ENCODE assay signal across 1 cellular context in genomic region chr14:23301288-23301968, GRCh38.
TF ChIP-seq lines count a peak whose summit lies in the region.

No MANE protein-coding gene starts in this region.

TF ChIP-seq in HEK293, 187 proteins besides CTCF, POLR2A, EP300 and RAD21 (continued from another document and continues in another):
- TF ChIP-seq, protein P1, sequence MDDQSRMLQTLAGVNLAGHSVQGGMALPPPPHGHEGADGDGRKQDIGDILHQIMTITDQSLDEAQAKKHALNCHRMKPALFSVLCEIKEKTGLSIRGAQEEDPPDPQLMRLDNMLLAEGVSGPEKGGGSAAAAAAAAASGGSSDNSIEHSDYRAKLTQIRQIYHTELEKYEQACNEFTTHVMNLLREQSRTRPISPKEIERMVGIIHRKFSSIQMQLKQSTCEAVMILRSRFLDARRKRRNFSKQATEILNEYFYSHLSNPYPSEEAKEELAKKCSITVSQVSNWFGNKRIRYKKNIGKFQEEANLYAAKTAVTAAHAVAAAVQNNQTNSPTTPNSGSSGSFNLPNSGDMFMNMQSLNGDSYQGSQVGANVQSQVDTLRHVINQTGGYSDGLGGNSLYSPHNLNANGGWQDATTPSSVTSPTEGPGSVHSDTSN (CRISPR knock-in tag; IDR thresholded peaks at IDR 0.05) = peak; percentile 75; the same call in 1 of the 2 replicates
- TF ChIP-seq ZNF335 (tag by site-specific recombination; conservative IDR thresholded peaks at IDR 0.05) (peak; percentile 92), INSM2 (tag by site-specific recombination; IDR thresholded peaks at IDR 0.05) (0 out of 2 replicates have a peak, but pooled peaks have one; percentile 37), ZNF184 (tag by site-specific recombination; IDR thresholded peaks at IDR 0.05) (peak; percentile 11; the same call in 1 of the 2 replicates), ZNF16 (tag by site-specific recombination; IDR thresholded peaks at IDR 0.05; ENCODE audit: low read depth) (no peak), ZNF747 (tag by site-specific recombination; IDR thresholded peaks at IDR 0.05) (no peak), ZNF391 (tag by site-specific recombination; IDR thresholded peaks at IDR 0.05; ENCODE audit: borderline replicate concordance, low read depth) (no peak), ZNF776 (tag by site-specific recombination; IDR thresholded peaks at IDR 0.05; ENCODE audit: borderline replicate concordance) (no peak), ZNF521 (tag by site-specific recombination; IDR thresholded peaks at IDR 0.05) (no peak), KLF7 (tag by site-specific recombination; IDR thresholded peaks at IDR 0.05; ENCODE audit: borderline replicate concordance) (no peak), ZNF341 (tag by site-specific recombination; IDR thresholded peaks at IDR 0.05; ENCODE audit: low read depth) (peak; percentile 58), ZNF112 (tag by site-specific recombination; IDR thresholded peaks at IDR 0.05) (no peak), HIC1 (tag by site-specific recombination; IDR thresholded peaks at IDR 0.05) (no peak), ZXDB (tag by site-specific recombination; IDR thresholded peaks at IDR 0.05) (peak; percentile 12; the same call in 1 of the 2 replicates), PRDM4 (tag by site-specific recombination; IDR thresholded peaks at IDR 0.05) (no peak), ZNF660 (tag by site-specific recombination; IDR thresholded peaks at IDR 0.05) (0 out of 2 replicates have a peak, but pooled peaks have one; percentile 87), GLI2 (tag by site-specific recombination; IDR thresholded peaks at IDR 0.05; ENCODE audit: borderline replicate concordance, low read depth) (no peak), ZNF140 (tag by site-specific recombination; IDR thresholded peaks at IDR 0.05) (no peak), ZNF677 (tag by site-specific recombination; IDR thresholded peaks at IDR 0.05) (no peak), ZFHX2 (tag by site-specific recombination; conservative IDR thresholded peaks at IDR 0.05) (peak; percentile 76), ZNF23 (tag by site-specific recombination; IDR thresholded peaks at IDR 0.05; ENCODE audit: borderline replicate concordance) (no peak), ZNF629 (tag by site-specific recombination; IDR thresholded peaks at IDR 0.05) (peak; percentile 58; the same call in 1 of the 2 replicates), ZNF394 (tag by site-specific recombination; IDR thresholded peaks at IDR 0.05; ENCODE audit: borderline replicate concordance) (peak; percentile 54; the same call in 1 of the 2 replicates), ZNF473 (tag by site-specific recombination; IDR thresholded peaks at IDR 0.05) (no peak), HOXC10 (CRISPR knock-in tag; IDR thresholded peaks at IDR 0.05) (no peak), ZNF529 (tag by site-specific recombination; IDR thresholded peaks at IDR 0.05; ENCODE audit: insufficient replicate concordance) (no peak), ZNF670 (tag by site-specific recombination; IDR thresholded peaks at IDR 0.05; ENCODE audit: low read depth) (no peak), ATF2 (tag by site-specific recombination; IDR thresholded peaks at IDR 0.05; ENCODE audit: low read depth) (no peak), KLF8 (tag by site-specific recombination; IDR thresholded peaks at IDR 0.05) (peak; percentile 48), PRDM1 (tag by site-specific recombination; IDR thresholded peaks at IDR 0.05) (no peak), ZNF626 (tag by site-specific recombination; IDR thresholded peaks at IDR 0.05) (no peak), ZNF692 (tag by site-specific recombination; IDR thresholded peaks at IDR 0.05) (peak; percentile 75)
- TF ChIP-seq, protein P2, sequence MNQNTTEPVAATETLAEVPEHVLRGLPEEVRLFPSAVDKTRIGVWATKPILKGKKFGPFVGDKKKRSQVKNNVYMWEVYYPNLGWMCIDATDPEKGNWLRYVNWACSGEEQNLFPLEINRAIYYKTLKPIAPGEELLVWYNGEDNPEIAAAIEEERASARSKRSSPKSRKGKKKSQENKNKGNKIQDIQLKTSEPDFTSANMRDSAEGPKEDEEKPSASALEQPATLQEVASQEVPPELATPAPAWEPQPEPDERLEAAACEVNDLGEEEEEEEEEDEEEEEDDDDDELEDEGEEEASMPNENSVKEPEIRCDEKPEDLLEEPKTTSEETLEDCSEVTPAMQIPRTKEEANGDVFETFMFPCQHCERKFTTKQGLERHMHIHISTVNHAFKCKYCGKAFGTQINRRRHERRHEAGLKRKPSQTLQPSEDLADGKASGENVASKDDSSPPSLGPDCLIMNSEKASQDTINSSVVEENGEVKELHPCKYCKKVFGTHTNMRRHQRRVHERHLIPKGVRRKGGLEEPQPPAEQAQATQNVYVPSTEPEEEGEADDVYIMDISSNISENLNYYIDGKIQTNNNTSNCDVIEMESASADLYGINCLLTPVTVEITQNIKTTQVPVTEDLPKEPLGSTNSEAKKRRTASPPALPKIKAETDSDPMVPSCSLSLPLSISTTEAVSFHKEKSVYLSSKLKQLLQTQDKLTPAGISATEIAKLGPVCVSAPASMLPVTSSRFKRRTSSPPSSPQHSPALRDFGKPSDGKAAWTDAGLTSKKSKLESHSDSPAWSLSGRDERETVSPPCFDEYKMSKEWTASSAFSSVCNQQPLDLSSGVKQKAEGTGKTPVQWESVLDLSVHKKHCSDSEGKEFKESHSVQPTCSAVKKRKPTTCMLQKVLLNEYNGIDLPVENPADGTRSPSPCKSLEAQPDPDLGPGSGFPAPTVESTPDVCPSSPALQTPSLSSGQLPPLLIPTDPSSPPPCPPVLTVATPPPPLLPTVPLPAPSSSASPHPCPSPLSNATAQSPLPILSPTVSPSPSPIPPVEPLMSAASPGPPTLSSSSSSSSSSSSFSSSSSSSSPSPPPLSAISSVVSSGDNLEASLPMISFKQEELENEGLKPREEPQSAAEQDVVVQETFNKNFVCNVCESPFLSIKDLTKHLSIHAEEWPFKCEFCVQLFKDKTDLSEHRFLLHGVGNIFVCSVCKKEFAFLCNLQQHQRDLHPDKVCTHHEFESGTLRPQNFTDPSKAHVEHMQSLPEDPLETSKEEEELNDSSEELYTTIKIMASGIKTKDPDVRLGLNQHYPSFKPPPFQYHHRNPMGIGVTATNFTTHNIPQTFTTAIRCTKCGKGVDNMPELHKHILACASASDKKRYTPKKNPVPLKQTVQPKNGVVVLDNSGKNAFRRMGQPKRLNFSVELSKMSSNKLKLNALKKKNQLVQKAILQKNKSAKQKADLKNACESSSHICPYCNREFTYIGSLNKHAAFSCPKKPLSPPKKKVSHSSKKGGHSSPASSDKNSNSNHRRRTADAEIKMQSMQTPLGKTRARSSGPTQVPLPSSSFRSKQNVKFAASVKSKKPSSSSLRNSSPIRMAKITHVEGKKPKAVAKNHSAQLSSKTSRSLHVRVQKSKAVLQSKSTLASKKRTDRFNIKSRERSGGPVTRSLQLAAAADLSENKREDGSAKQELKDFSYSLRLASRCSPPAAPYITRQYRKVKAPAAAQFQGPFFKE (tag by site-specific recombination; IDR thresholded peaks at IDR 0.05; ENCODE audit: borderline replicate concordance) = no peak
- TF ChIP-seq, protein P3, sequence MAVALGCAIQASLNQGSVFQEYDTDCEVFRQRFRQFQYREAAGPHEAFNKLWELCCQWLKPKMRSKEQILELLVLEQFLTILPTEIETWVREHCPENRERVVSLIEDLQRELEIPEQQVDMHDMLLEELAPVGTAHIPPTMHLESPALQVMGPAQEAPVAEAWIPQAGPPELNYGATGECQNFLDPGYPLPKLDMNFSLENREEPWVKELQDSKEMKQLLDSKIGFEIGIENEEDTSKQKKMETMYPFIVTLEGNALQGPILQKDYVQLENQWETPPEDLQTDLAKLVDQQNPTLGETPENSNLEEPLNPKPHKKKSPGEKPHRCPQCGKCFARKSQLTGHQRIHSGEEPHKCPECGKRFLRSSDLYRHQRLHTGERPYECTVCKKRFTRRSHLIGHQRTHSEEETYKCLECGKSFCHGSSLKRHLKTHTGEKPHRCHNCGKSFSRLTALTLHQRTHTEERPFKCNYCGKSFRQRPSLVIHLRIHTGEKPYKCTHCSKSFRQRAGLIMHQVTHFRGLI (tag by site-specific recombination; IDR thresholded peaks at IDR 0.05) = no peak
- TF ChIP-seq, protein P4, sequence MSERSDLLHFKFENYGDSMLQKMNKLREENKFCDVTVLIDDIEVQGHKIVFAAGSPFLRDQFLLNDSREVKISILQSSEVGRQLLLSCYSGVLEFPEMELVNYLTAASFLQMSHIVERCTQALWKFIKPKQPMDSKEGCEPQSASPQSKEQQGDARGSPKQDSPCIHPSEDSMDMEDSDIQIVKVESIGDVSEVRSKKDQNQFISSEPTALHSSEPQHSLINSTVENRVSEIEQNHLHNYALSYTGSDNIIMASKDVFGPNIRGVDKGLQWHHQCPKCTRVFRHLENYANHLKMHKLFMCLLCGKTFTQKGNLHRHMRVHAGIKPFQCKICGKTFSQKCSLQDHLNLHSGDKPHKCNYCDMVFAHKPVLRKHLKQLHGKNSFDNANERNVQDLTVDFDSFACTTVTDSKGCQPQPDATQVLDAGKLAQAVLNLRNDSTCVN (tag by site-specific recombination; optimal IDR thresholded peaks at IDR 0.05) = peak; percentile 25
- TF ChIP-seq, protein P5, sequence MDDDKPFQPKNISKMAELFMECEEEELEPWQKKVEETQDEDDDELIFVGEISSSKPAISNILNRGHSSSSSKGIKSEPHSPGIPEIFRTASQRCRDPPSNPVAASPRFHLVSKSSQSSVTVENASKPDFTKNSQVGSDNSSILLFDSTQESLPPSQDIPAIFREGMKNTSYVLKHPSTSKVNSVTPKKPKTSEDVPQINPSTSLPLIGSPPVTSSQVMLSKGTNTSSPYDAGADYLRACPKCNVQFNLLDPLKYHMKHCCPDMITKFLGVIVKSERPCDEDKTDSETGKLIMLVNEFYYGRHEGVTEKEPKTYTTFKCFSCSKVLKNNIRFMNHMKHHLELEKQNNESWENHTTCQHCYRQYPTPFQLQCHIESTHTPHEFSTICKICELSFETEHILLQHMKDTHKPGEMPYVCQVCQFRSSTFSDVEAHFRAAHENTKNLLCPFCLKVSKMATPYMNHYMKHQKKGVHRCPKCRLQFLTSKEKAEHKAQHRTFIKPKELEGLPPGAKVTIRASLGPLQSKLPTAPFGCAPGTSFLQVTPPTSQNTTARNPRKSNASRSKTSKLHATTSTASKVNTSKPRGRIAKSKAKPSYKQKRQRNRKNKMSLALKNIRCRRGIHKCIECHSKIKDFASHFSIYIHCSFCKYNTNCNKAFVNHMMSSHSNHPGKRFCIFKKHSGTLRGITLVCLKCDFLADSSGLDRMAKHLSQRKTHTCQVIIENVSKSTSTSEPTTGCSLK (tag by site-specific recombination; IDR thresholded peaks at IDR 0.05) = no peak
